Comparison of ENCODE assay signal across 12 cellular contexts in the genomic region with DNA sequence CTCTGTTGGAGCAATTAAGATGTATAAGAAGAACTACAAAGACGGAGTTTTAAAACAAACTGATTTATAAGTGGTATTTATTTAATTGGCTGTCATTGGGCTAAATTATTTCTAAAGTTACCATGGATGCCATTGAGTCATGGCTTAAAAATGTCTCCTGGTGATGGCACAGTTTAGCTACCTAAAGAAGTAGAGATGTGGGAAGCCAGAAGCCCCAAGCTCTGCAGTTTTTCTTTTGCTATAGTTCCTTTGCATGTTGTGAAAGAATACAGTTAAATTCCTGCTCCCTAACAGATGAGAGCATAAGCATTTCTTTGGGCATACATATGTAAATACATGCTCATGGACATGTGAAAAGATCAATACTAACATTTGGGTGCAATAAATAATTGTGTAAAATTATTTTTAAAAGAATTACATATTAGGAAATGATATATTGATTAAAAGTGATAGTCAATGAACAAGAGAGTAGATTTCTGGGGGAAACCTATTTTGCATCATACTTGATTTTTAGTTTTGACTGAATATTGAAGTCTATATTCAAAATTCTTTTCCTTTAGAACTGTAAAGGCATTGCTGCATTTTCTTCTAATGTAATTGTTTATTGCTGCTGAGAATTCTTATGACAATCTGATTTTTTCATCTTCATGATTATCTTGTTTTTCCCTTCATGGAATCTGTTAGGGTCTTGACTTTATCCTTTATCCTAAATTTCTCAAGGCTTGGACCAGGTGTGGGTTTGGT. TPM values are rescaled to one million over a fixed set of nuclear protein-coding genes. Genes with fewer than 3 reads are reported as not detected.
A peak's percentile ranks its signal among the peaks of the same experiment; 100 is the strongest.
DNase-seq lines count a peak whose midpoint lies in the region; ATAC-seq and TF ChIP-seq lines count a peak whose summit lies in the region.
"Had no signal": no experiment of that assay in that cellular context is flagged by ENCODE, and none has a peak within 500 bp of the region (broad histone marks: within the 10 kb centered on the region; RNA-seq: fewer than 3 reads in every experiment).

No MANE protein-coding gene starts in this region.

- peaks cover 38% of the 10 kb centered on the region for H3K36me3 Mint-ChIP-seq in activated CD4-positive, alpha-beta T cell treated with anti-CD3 and anti-CD28 coated beads, Interleukin-2, amount 10 ng/mL, durations not matched to agents 24 days and 14 days (ENCODE audit: low read depth)
- peaks cover 22% of the 10 kb centered on the region for H3K36me3 Mint-ChIP-seq in progenitor cell of endocrine pancreas (ENCODE audit: insufficient read depth)

- peaks cover 12% of the 10 kb centered on the region; the same call in 1 of the 2 replicates for H3K4me1 ChIP-seq in Panc1 (ENCODE audit: control insufficient read depth, insufficient read depth, low read length)
- H3K4me1 ChIP-seq in endocrine pancreas (ENCODE audit: control insufficient read depth, insufficient read depth, low read length): peaks cover 5% of the 10 kb centered on the region

- H3K9me3 ChIP-seq in Panc1 (ENCODE audit: control insufficient read depth, insufficient read depth, low read depth, low read length) (no peaks in the 10 kb centered on the region), endocrine pancreas (ENCODE audit: control insufficient read depth, low read length) (no peaks in the 10 kb centered on the region)
- H3K9me3 ChIP-seq: heart right ventricle, SJSA1 had no signal

- ATAC-seq in Panc1 (no peak), HG03175 (IDR thresholded peaks at IDR 0.05; ENCODE audit: unreplicated experiment) (no peak), HG03460 (IDR thresholded peaks at IDR 0.05; ENCODE audit: unreplicated experiment) (no peak), GM18511 (IDR thresholded peaks at IDR 0.05; ENCODE audit: unreplicated experiment) (no peak)
- ATAC-seq: heart right ventricle had no signal

- H3K36me3 ChIP-seq in Panc1 (ENCODE audit: control insufficient read depth, insufficient read depth, low read length) (peaks cover 4% of the 10 kb centered on the region; the same call in 1 of the 2 replicates), endocrine pancreas (ENCODE audit: control insufficient read depth, insufficient read depth, low read length) (peaks cover 4% of the 10 kb centered on the region)

- H3K4me3 Mint-ChIP-seq in activated CD4-positive, alpha-beta T cell treated with anti-CD3 and anti-CD28 coated beads, Interleukin-2, amount 10 ng/mL, durations not matched to agents 24 days and 14 days: peak overlapping the region; percentile 98
- H3K4me3 Mint-ChIP-seq in progenitor cell of endocrine pancreas (ENCODE audit: low read depth): peak overlapping the region; percentile 90

- H3K27me3 Mint-ChIP-seq in activated CD4-positive, alpha-beta T cell treated with anti-CD3 and anti-CD28 coated beads, Interleukin-2, amount 10 ng/mL, durations not matched to agents 24 days and 14 days: no peaks in the 10 kb centered on the region
- no peaks in the 10 kb centered on the region for H3K27me3 Mint-ChIP-seq in progenitor cell of endocrine pancreas

- BruUV-seq in Panc1 (replicated peaks; lab: Mats Ljungman, UMichigan): TSS peak; percentile 64

- CTCF ChIA-PET in Panc1 (lab: Charles Lee): no interaction called here

- H3K4me3 ChIP-seq in Panc1 (ENCODE audit: low read depth in 2 of 2, low read length in 2 of 2): peak overlapping the region in 1 of 2 experiments; percentile 96; a peak in 2 of 4 replicates
- H3K4me3 ChIP-seq in endocrine pancreas (ENCODE audit: control insufficient read depth, insufficient read depth, low read length): peak overlapping the region; percentile 35

- TF ChIP-seq CTCF in Panc1 (IDR thresholded peaks at IDR 0.05): no peak
- TF ChIP-seq CTCF in progenitor cell of endocrine pancreas (IDR thresholded peaks at IDR 0.05; ENCODE audit: unreplicated experiment): no peak

- no peaks in the 10 kb centered on the region for H3K9me3 Mint-ChIP-seq in activated CD4-positive, alpha-beta T cell treated with anti-CD3 and anti-CD28 coated beads, Interleukin-2, amount 10 ng/mL, durations not matched to agents 24 days and 14 days
- H3K9me3 Mint-ChIP-seq in progenitor cell of endocrine pancreas (ENCODE audit: low read depth): no peaks in the 10 kb centered on the region

- in situ Hi-C loops in Panc1 (cut with HindIII; ENCODE audit: low pct_unique_long_range_greater_than_20kb, low sequenced_read_pairs): no loop called here

- H3K27ac Mint-ChIP-seq in activated CD4-positive, alpha-beta T cell treated with anti-CD3 and anti-CD28 coated beads, Interleukin-2, amount 10 ng/mL, durations not matched to agents 24 days and 14 days: no peak overlapping the region
- no peak overlapping the region for H3K27ac Mint-ChIP-seq in progenitor cell of endocrine pancreas

- H3K27ac ChIP-seq in Panc1 (ENCODE audit: low read length): no peak overlapping the region
- H3K27ac ChIP-seq: SJSA1 had no signal

- peaks cover 42% of the 10 kb centered on the region for H3K4me1 Mint-ChIP-seq in activated CD4-positive, alpha-beta T cell treated with anti-CD3 and anti-CD28 coated beads, Interleukin-2, amount 10 ng/mL, durations not matched to agents 24 days and 14 days
- peaks cover 25% of the 10 kb centered on the region for H3K4me1 Mint-ChIP-seq in progenitor cell of endocrine pancreas (ENCODE audit: low read depth)

- no peak overlapping the region for H3K9ac ChIP-seq in endocrine pancreas (ENCODE audit: control insufficient read depth, insufficient read depth, low read length)

- peak; percentile 30 for DNase-seq in activated CD4-positive, alpha-beta T cell treated with anti-CD3 and anti-CD28 coated beads, Interleukin-2, amount 10 ng/mL, durations not matched to agents 24 days and 14 days
- no peak for DNase-seq in activated CD4-positive, alpha-beta T cell treated with anti-CD3 and anti-CD28 coated beads for 4 hours
- DNase-seq in Panc1 (ENCODE audit: low read depth, low spot score) (no peak), progenitor cell of endocrine pancreas (ENCODE audit: low spot score, unreplicated experiment) (no peak)
- DNase-seq: activated gamma-delta T cell, heart right ventricle, NCI-H1048 had no signal

- intact Hi-C loops in activated CD4-positive, alpha-beta T cell treated with anti-CD3 and anti-CD28 coated beads, Interleukin-2, amount 10 ng/mL, durations not matched to agents 24 days and 14 days (cut with micrococcal nuclease): loop anchor here (10.0 kb wide), 3 partner anchors 540 to 760 kb away; partner anchors contain the start of gene HES1
- intact Hi-C loops in Panc1 (cut with micrococcal nuclease; ENCODE audit: unreplicated experiment): no loop called here

- H3K27me3 ChIP-seq in Panc1 (ENCODE audit: control insufficient read depth, insufficient read depth, low read length) (no peaks in the 10 kb centered on the region), endocrine pancreas (ENCODE audit: control insufficient read depth, insufficient read depth, low read length) (no peaks in the 10 kb centered on the region)
- H3K27me3 ChIP-seq: heart right ventricle, SJSA1 had no signal

- POLR2A ChIA-PET in Panc1 (lab: Charles Lee): no interaction called here

RNA-seq across cellular contexts. Expression of gene OPA1, which starts 2.1 kb away (rescaled TPM):
- total RNA-seq in activated CD4-positive, alpha-beta T cell treated with anti-CD3 and anti-CD28 coated beads, Interleukin-2, amount 10 ng/mL, durations not matched to agents 24 days and 14 days: 91.2 and 92.2 TPM in 2 replicates
- total RNA-seq in Panc1 (2021; ENCODE audit: unreplicated experiment) (109 TPM), progenitor cell of endocrine pancreas (60.8 and 61.6 TPM in 2 replicates)
- polyA plus RNA-seq in Panc1 (2012; ENCODE audit: insufficient read length): 42.1 TPM

RNA-seq across cellular contexts. Expression of gene ATP13A4, which starts 40.4 kb away (rescaled TPM):
- total RNA-seq in activated CD4-positive, alpha-beta T cell treated with anti-CD3 and anti-CD28 coated beads, Interleukin-2, amount 10 ng/mL, durations not matched to agents 24 days and 14 days: 0.88 and 2.1 TPM in 2 replicates
- total RNA-seq in Panc1 (2021; ENCODE audit: unreplicated experiment) (not detected), progenitor cell of endocrine pancreas (6.8 and 8.1 TPM in 2 replicates)
- not detected for polyA plus RNA-seq in Panc1 (2012; ENCODE audit: insufficient read length)
- total RNA-seq: SJSA1 had no signal
